Comparison of ENCODE assay signal across 25 cellular contexts in genomic region chr15:47674576-47675232, GRCh38. TPM values are rescaled to one million over a fixed set of nuclear protein-coding genes. Genes with fewer than 3 reads are reported as not detected.
DNase-seq lines count a peak whose midpoint lies in the region; TF ChIP-seq lines count a peak whose summit lies in the region.
"Had no signal": no experiment of that assay in that cellular context is flagged by ENCODE, and none has a peak within 500 bp of the region (broad histone marks: within the 10 kb centered on the region; RNA-seq: fewer than 3 reads in every experiment).

No MANE protein-coding gene starts in this region.

- no peak overlapping the region for H4K5ac ChIP-seq in mesendoderm (ENCODE audit: low read length)

- H3K4me1 Mint-ChIP-seq in activated naive CD4-positive, alpha-beta T cell treated with anti-CD3 and anti-CD28 coated beads for 36 hours (ENCODE audit: low read depth), result no peaks in the 10 kb centered on the region
- H3K4me1 Mint-ChIP-seq: activated CD4-positive, alpha-beta T cell treated with anti-CD3 and anti-CD28 coated beads, Interleukin-2, amount 10 ng/mL, durations not matched to agents 7 days and 5 days; stimulated activated naive CD8-positive, alpha-beta T cell treated with anti-CD3 and anti-CD28 coated beads, Interleukin-15, amount 100 ng/mL, for 72 hours had no signal

- H3K36me3 ChIP-seq in mesendoderm (ENCODE audit: control insufficient read depth, insufficient read depth, low read length), result no peaks in the 10 kb centered on the region
- no peaks in the 10 kb centered on the region for H3K36me3 ChIP-seq in ovary

- H3K23ac ChIP-seq in mesendoderm (ENCODE audit: low read length), result no peak overlapping the region

- no peak for TF ChIP-seq EP300 in ovary (IDR thresholded peaks at IDR 0.05)

- no peak overlapping the region for H3K4me3 Mint-ChIP-seq in activated naive CD4-positive, alpha-beta T cell treated with anti-CD3 and anti-CD28 coated beads for 36 hours
- H3K4me3 Mint-ChIP-seq: activated CD4-positive, alpha-beta T cell treated with anti-CD3 and anti-CD28 coated beads, Interleukin-2, amount 10 ng/mL, durations not matched to agents 7 days and 5 days; naive thymus-derived CD4-positive, alpha-beta T cell; stimulated activated naive CD8-positive, alpha-beta T cell treated with anti-CD3 and anti-CD28 coated beads, Interleukin-15, amount 100 ng/mL, for 72 hours had no signal

- no peak overlapping the region for H4K8ac ChIP-seq in mesendoderm (ENCODE audit: low read depth, low read length)

- H3K56ac ChIP-seq in mesendoderm (ENCODE audit: low read length), result no peak overlapping the region

- H3K9ac ChIP-seq in mesendoderm (ENCODE audit: low read length), result no peak overlapping the region

- H3K27me3 ChIP-seq in mesendoderm (ENCODE audit: insufficient read depth, low read length, poor library complexity) (no peaks in the 10 kb centered on the region), ovary (no peaks in the 10 kb centered on the region)
- H3K27me3 ChIP-seq: dorsolateral prefrontal cortex, foreskin keratinocyte had no signal

- no peak overlapping the region for H2BK120ac ChIP-seq in mesendoderm (ENCODE audit: low read depth, low read length)

- H3K4me2 ChIP-seq in mesendoderm (ENCODE audit: low read length), result no peak overlapping the region

- H3K9me3 Mint-ChIP-seq in activated naive CD4-positive, alpha-beta T cell treated with anti-CD3 and anti-CD28 coated beads for 36 hours, result no peaks in the 10 kb centered on the region
- H3K9me3 Mint-ChIP-seq: activated CD4-positive, alpha-beta T cell treated with anti-CD3 and anti-CD28 coated beads, Interleukin-2, amount 10 ng/mL, durations not matched to agents 7 days and 5 days; stimulated activated naive CD8-positive, alpha-beta T cell treated with anti-CD3 and anti-CD28 coated beads, Interleukin-15, amount 100 ng/mL, for 72 hours had no signal

- no peak overlapping the region for H3K4ac ChIP-seq in mesendoderm (ENCODE audit: low read depth, low read length)

- intact Hi-C loops in ovary (cut with DNase I), result no loop called here
- intact Hi-C loops in activated naive CD4-positive, alpha-beta T cell treated with anti-CD3 and anti-CD28 coated beads for 36 hours (cut with micrococcal nuclease), result no loop called here

- peaks cover 17% of the 10 kb centered on the region for H3K27me3 Mint-ChIP-seq in activated naive CD4-positive, alpha-beta T cell treated with anti-CD3 and anti-CD28 coated beads for 36 hours (ENCODE audit: low read depth)
- H3K27me3 Mint-ChIP-seq: activated CD4-positive, alpha-beta T cell treated with anti-CD3 and anti-CD28 coated beads, Interleukin-2, amount 10 ng/mL, durations not matched to agents 7 days and 5 days had no signal

- no peak overlapping the region for H2BK5ac ChIP-seq in mesendoderm (ENCODE audit: low read length)

- H3K4me1 ChIP-seq in mesendoderm (ENCODE audit: control insufficient read depth, low read depth, low read length) (peaks cover 26% of the 10 kb centered on the region), ovary (ENCODE audit: insufficient read depth) (peaks cover 2% of the 10 kb centered on the region)

- no peak overlapping the region for H2AK5ac ChIP-seq in mesendoderm (ENCODE audit: low read length)

- no peak overlapping the region for H2BK15ac ChIP-seq in mesendoderm (replicated peaks; ENCODE audit: low read depth)

- DNase-seq in NCI-H1105 (lab: John Stamatoyannopoulos, UW) (peak; percentile 80), NCI-H2081 (lab: John Stamatoyannopoulos, UW) (peak; percentile 75 to 95), NCI-H69 (lab: John Stamatoyannopoulos, UW) (peak; percentile 99), mesendoderm (peak; percentile 22), ovary (no peak), amygdala (lab: John Stamatoyannopoulos, UW) (no peak)
- DNase-seq in activated naive CD4-positive, alpha-beta T cell treated with anti-CD3 and anti-CD28 coated beads for 36 hours, result no peak
- DNase-seq: activated CD4-positive, alpha-beta T cell treated with anti-CD3 and anti-CD28 coated beads, Interleukin-2, amount 10 ng/mL, durations not matched to agents 7 days and 5 days; activated CD8-positive, alpha-beta memory T cell treated with anti-CD3 and anti-CD28 coated beads, Interleukin-2, amount 50 U/mL, for 4 hours; activated gamma-delta T cell; amniotic stem cell; dorsolateral prefrontal cortex; foreskin keratinocyte; HCEC 1CT; hippocampal formation; naive thymus-derived CD4-positive, alpha-beta T cell; NCI-H1694 treated with DMSO at 0.1 percent for 48 hours; Right ventricle myocardium superior; stimulated activated CD4-positive, alpha-beta T cell treated with anti-CD3 and anti-CD28 coated beads, Interleukin-4, amount 100 ng/mL, for 1 hour; stimulated activated naive CD8-positive, alpha-beta T cell treated with anti-CD3 and anti-CD28 coated beads, Interleukin-15, amount 100 ng/mL, for 72 hours; T-helper 1 cell; trophoblast cell had no signal

- no CpG with 5 or more reads among the region's 8 CpGs for WGBS in mesendoderm (ENCODE audit: extremely low coverage, insufficient coverage, low lambda C conversion rate)
- WGBS in ovary, 3 donors, result 89 to 94% (median 94%) methylated on average over 8 of the region's 8 CpGs

- TF ChIP-seq CTCF in ovary (IDR thresholded peaks at IDR 0.05), result no peak

- H3K79me1 ChIP-seq in mesendoderm (ENCODE audit: low read length), result no peaks in the 10 kb centered on the region

- H3K27ac ChIP-seq in mesendoderm (ENCODE audit: low read depth, low read length) (no peak overlapping the region), ovary (no peak overlapping the region)
- H3K27ac ChIP-seq: dorsolateral prefrontal cortex, epithelial cell of prostate, foreskin keratinocyte had no signal

- TF ChIP-seq POLR2A in ovary (IDR thresholded peaks at IDR 0.05), result no peak

- H3K27ac Mint-ChIP-seq in activated naive CD4-positive, alpha-beta T cell treated with anti-CD3 and anti-CD28 coated beads for 36 hours, result no peak overlapping the region
- H3K27ac Mint-ChIP-seq: activated CD4-positive, alpha-beta T cell treated with anti-CD3 and anti-CD28 coated beads, Interleukin-2, amount 10 ng/mL, durations not matched to agents 7 days and 5 days; naive thymus-derived CD4-positive, alpha-beta T cell; progenitor cell of endocrine pancreas; stimulated activated naive CD8-positive, alpha-beta T cell treated with anti-CD3 and anti-CD28 coated beads, Interleukin-15, amount 100 ng/mL, for 72 hours had no signal

- no peaks in the 10 kb centered on the region for H3K9me3 ChIP-seq in ovary

- H3K18ac ChIP-seq in mesendoderm (ENCODE audit: low read length), result no peak overlapping the region

- no peaks in the 10 kb centered on the region for H3K36me3 Mint-ChIP-seq in activated naive CD4-positive, alpha-beta T cell treated with anti-CD3 and anti-CD28 coated beads for 36 hours (ENCODE audit: low read depth)
- H3K36me3 Mint-ChIP-seq: naive thymus-derived CD4-positive, alpha-beta T cell had no signal

- H3K79me2 ChIP-seq in mesendoderm (ENCODE audit: control insufficient read depth, insufficient read depth, low read length), result no peaks in the 10 kb centered on the region

- CTCF ChIA-PET in activated naive CD4-positive, alpha-beta T cell treated with anti-CD3 and anti-CD28 coated beads for 36 hours (lab: Charles Lee), result no interaction called here

- H3K4me3 ChIP-seq in mesendoderm (ENCODE audit: low read length), result no peak overlapping the region
- no peak overlapping the region for H3K4me3 ChIP-seq in ovary
- H3K4me3 ChIP-seq: dorsolateral prefrontal cortex had no signal

RNA-seq across cellular contexts. Expression of gene SEMA6D, which starts 42.6 kb away (rescaled TPM):
- 1.9 TPM for polyA plus RNA-seq in mesendoderm (2013, experiment 1 of 2)
- polyA plus RNA-seq in mesendoderm (2013, experiment 2 of 2), result 1.6 TPM
- total RNA-seq in ovary, result 10 to 100 TPM; 19.8 to 45.3 (median 30.1) TPM
- polyA plus RNA-seq in ovary, result 10 to 100 TPM; 13.7 to 21.5 TPM
- total RNA-seq in activated naive CD4-positive, alpha-beta T cell treated with anti-CD3 and anti-CD28 coated beads for 36 hours, result not detected
- total RNA-seq: activated CD4-positive, alpha-beta T cell treated with anti-CD3 and anti-CD28 coated beads, Interleukin-2, amount 10 ng/mL, durations not matched to agents 7 days and 5 days; naive thymus-derived CD4-positive, alpha-beta T cell; OCI-LY7 had no signal
- polyA plus RNA-seq: naive thymus-derived CD4-positive, alpha-beta T cell had no signal

Comparison
In these comparisons a context has a peak if more than half of its experiments do, and no peak if none do; other contexts are left out.
1. DNase-seq: peak in NCI-H1105 (single experiment), NCI-H2081 (2 of 2), NCI-H69 (single experiment) and mesendoderm (single experiment); none in ovary (0 of 5), amygdala (0 of 56) and activated naive CD4-positive, alpha-beta T cell treated with anti-CD3 and anti-CD28 coated beads for 36 hours (single experiment).
2. RNA of gene SEMA6D, which starts 42.6 kb away (total RNA-seq): 19.8 to 45.3 TPM in ovary; not detected in activated naive CD4-positive, alpha-beta T cell treated with anti-CD3 and anti-CD28 coated beads for 36 hours; every median in the first group is over 10 times any median in the second.